In genomic region chr11:44861829-44862545, GRCh38 we compare ENCODE assay signal across 8 cellular contexts.
DNase-seq lines count a peak whose midpoint lies in the region; ATAC-seq and TF ChIP-seq lines count a peak whose summit lies in the region.

No MANE protein-coding gene starts in this region.

- H3K27me3 ChIP-seq in AG04450 (ENCODE audit: control insufficient read depth, insufficient read depth, low read length) (peaks cover 11% of the 10 kb centered on the region), foreskin keratinocyte (peaks cover 83% of the 10 kb centered on the region), psoas muscle (ENCODE audit: insufficient read depth in 3 of 3, low read length in 2 of 3) (no peaks in the 10 kb centered on the region)

- H3K4me1 Mint-ChIP-seq in activated T-helper 2 cell treated with anti-CD3 and anti-CD28 coated beads, Interferon-gamma antibody, Interleukin-2, Interleukin-4, amounts not matched to agents 10 μg/mL and 5 μg/mL and 100 μg/mL, durations not matched to agents 14 hours and 24 hours and 36 hours (ENCODE audit: low read depth), result peaks cover 19% of the 10 kb centered on the region

- H3K27ac ChIP-seq in AG04450 (ENCODE audit: low read depth, low read length), result peak overlapping the region; percentile 99
- no peak overlapping the region for H3K27ac ChIP-seq in foreskin keratinocyte
- H3K27ac ChIP-seq in psoas muscle, result peak overlapping the region; percentile 23

- peak overlapping the region; percentile 14 for H3K27ac Mint-ChIP-seq in activated T-helper 2 cell treated with anti-CD3 and anti-CD28 coated beads, Interferon-gamma antibody, Interleukin-2, Interleukin-4, amounts not matched to agents 10 μg/mL and 5 μg/mL and 100 μg/mL, durations not matched to agents 14 hours and 24 hours and 36 hours

- H3K9me3 ChIP-seq in AG04450 (ENCODE audit: control insufficient read depth, insufficient read depth, low read length) (peaks cover 2% of the 10 kb centered on the region; the same call in 1 of the 2 replicates), psoas muscle (no peaks in the 10 kb centered on the region)

- H3K27me3 Mint-ChIP-seq in activated T-helper 2 cell treated with anti-CD3 and anti-CD28 coated beads, Interferon-gamma antibody, Interleukin-2, Interleukin-4, amounts not matched to agents 10 μg/mL and 5 μg/mL and 100 μg/mL, durations not matched to agents 14 hours and 24 hours and 36 hours (ENCODE audit: low read depth), result peaks cover 64% of the 10 kb centered on the region

- ATAC-seq in HG03175 (IDR thresholded peaks at IDR 0.05; ENCODE audit: unreplicated experiment) (peak; percentile 100), foreskin keratinocyte (peak; percentile 100), psoas muscle (peak; percentile 57 to 95 (median 94))

- POLR2A ChIA-PET in AG04450 (lab: Yijun Ruan, JAX), result interaction anchor here (0.7 to 1.7 kb wide), 11 partner anchors 8 to 101 kb away, joined by 3 to 10 read pairs (median 3); no protein-coding TSS in a partner anchor

- 58 to 72% (median 63%) methylated on average over 19 of the region's 19 CpGs for WGBS in psoas muscle, 3 donors

- no peaks in the 10 kb centered on the region for H3K9me3 Mint-ChIP-seq in activated T-helper 2 cell treated with anti-CD3 and anti-CD28 coated beads, Interferon-gamma antibody, Interleukin-2, Interleukin-4, amounts not matched to agents 10 μg/mL and 5 μg/mL and 100 μg/mL, durations not matched to agents 14 hours and 24 hours and 36 hours

- CTCF ChIA-PET in AG04450 (lab: Charles Lee), result interaction anchor here (0.6 to 1.0 kb wide), 3 partner anchors 31 to 244 kb away, joined by 3 read pairs; no protein-coding TSS in a partner anchor

- intact Hi-C loops in activated T-helper 2 cell treated with anti-CD3 and anti-CD28 coated beads, Interferon-gamma antibody, Interleukin-2, Interleukin-4, amounts not matched to agents 10 μg/mL and 5 μg/mL and 100 μg/mL, durations not matched to agents 14 hours and 24 hours and 36 hours (cut with micrococcal nuclease), result loop anchor here (1.0 to 5.0 kb wide), 2 partner anchors 9 to 295 kb away; partner anchors contain the start of gene CD82
- intact Hi-C loops in psoas muscle (cut with DNase I), result loop anchor here in 1 of 2 donors (10.0 kb wide), 1 partner anchor 57 kb away; no protein-coding TSS in a partner anchor

- DNase-seq in AG04450 (ENCODE audit: low read depth, low spot score), result peak; percentile 98
- DNase-seq in GM19238 (ENCODE audit: insufficient read length, low spot score), result peak; percentile 92
- DNase-seq in RKO (ENCODE audit: low spot score), result peak; percentile 93
- DNase-seq in activated T-helper 2 cell treated with anti-CD3 and anti-CD28 coated beads, Interferon-gamma antibody, Interleukin-2, Interleukin-4, amounts not matched to agents 10 μg/mL and 5 μg/mL and 100 μg/mL, durations not matched to agents 14 hours and 24 hours and 36 hours (ENCODE audit: low spot score), result peak; percentile 76
- DNase-seq in foreskin keratinocyte, result peak; percentile 93 to 95
- DNase-seq in psoas muscle, result peak; percentile 66 to 68
- DNase-seq in NCI-H1694 (lab: John Stamatoyannopoulos, UW), result no peak

- no peak for TF ChIP-seq CTCF in AG04450 (IDR thresholded peaks at IDR 0.05; ENCODE audit: low read depth, low read length)
- no peak for TF ChIP-seq CTCF in foreskin keratinocyte (conservative IDR thresholded peaks at IDR 0.05)
- TF ChIP-seq CTCF in psoas muscle (IDR thresholded peaks at IDR 0.05), result no peak

- H3K36me3 ChIP-seq in psoas muscle (ENCODE audit: insufficient read depth in 1 of 2, low read depth in 1 of 2), result no peaks in the 10 kb centered on the region

- H3K4me3 Mint-ChIP-seq in activated T-helper 2 cell treated with anti-CD3 and anti-CD28 coated beads, Interferon-gamma antibody, Interleukin-2, Interleukin-4, amounts not matched to agents 10 μg/mL and 5 μg/mL and 100 μg/mL, durations not matched to agents 14 hours and 24 hours and 36 hours (ENCODE audit: low read depth), result no peak overlapping the region

- H3K4me1 ChIP-seq in foreskin keratinocyte (peaks cover 5% of the 10 kb centered on the region), psoas muscle (no peaks in the 10 kb centered on the region)

- H3K4me3 ChIP-seq in AG04450 (ENCODE audit: low read depth, low read length) (peak overlapping the region; percentile 29; the same call in 1 of the 2 replicates), psoas muscle (no peak overlapping the region)

- no peaks in the 10 kb centered on the region for H3K36me3 Mint-ChIP-seq in activated T-helper 2 cell treated with anti-CD3 and anti-CD28 coated beads, Interferon-gamma antibody, Interleukin-2, Interleukin-4, amounts not matched to agents 10 μg/mL and 5 μg/mL and 100 μg/mL, durations not matched to agents 14 hours and 24 hours and 36 hours (ENCODE audit: low read depth)
